In the genomic region with DNA sequence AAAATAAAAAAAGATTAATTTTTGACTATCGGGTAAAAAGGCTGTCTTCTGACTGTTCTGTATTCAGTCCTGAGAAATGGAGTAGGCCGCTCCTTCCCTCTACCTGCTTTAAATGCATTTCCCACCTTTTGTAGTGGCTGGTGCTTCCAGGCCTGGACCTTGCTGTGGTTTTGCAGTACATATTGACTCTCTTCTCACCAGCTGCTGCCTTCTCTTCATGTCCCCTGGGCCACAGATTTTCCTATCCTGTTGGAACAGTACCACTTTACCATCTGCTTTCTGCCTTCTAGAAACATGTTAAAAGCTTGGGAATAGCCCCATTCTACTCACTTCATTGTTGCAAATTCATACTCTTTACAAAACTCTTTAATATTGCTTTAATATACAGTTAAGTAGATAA, we compare ENCODE assay signal across 22 cellular contexts. TPM values are rescaled to one million over a fixed set of nuclear protein-coding genes. Genes with fewer than 3 reads are reported as not detected.
DNase-seq lines count a peak whose midpoint lies in the region; ATAC-seq and TF ChIP-seq lines count a peak whose summit lies in the region.
"Had no signal": no experiment of that assay in that cellular context is flagged by ENCODE, and none has a peak within 500 bp of the region (broad histone marks: within the 10 kb centered on the region; RNA-seq: fewer than 3 reads in every experiment).

No MANE protein-coding gene starts in this region.

- peak overlapping the region; percentile 28 for H2AFZ ChIP-seq in mammary epithelial cell (ENCODE audit: low read depth, low read length)

- H3K36me3 ChIP-seq in mammary epithelial cell (ENCODE audit: insufficient read depth, low read length) (no peaks in the 10 kb centered on the region), breast epithelium (no peaks in the 10 kb centered on the region)

- dilution Hi-C loops in mammary epithelial cell (cut with HindIII; ENCODE audit: low sequenced_read_pairs) = no loop called here

- in situ Hi-C loops in mammary epithelial cell (cut with MboI; ENCODE audit: low sequenced_read_pairs in 2 of 2) = loop anchor here in 1 of 2 donors (10.0 kb wide), 1 partner anchor 139 kb away; no protein-coding TSS in a partner anchor

- no peak overlapping the region for H3K4me2 ChIP-seq in mammary epithelial cell (ENCODE audit: insufficient read depth, low read depth, low read length)

- intact Hi-C loops in mammary epithelial cell (cut with micrococcal nuclease) = no loop called here
- intact Hi-C loops in breast epithelium (cut with DNase I; ENCODE audit: low total_unique reads) = no loop called here

- ATAC-seq in GM21447 (IDR thresholded peaks at IDR 0.05; ENCODE audit: unreplicated experiment) = no peak

- no peaks in the 10 kb centered on the region for H3K9me3 ChIP-seq in mammary epithelial cell (replicated peaks; ENCODE audit: insufficient read depth, low read length)
- H3K9me3 ChIP-seq in breast epithelium = no peaks in the 10 kb centered on the region

- no TSS peak for BruUV-seq in mammary epithelial cell (replicated peaks; lab: Mats Ljungman, UMichigan)

- H3K27me3 ChIP-seq in mammary epithelial cell (ENCODE audit: insufficient read depth, low read length) = no peaks in the 10 kb centered on the region
- H3K27me3 ChIP-seq in breast epithelium = no peaks in the 10 kb centered on the region

- H4K20me1 ChIP-seq in mammary epithelial cell (ENCODE audit: insufficient read depth, low read length) = no peaks in the 10 kb centered on the region

- WGBS in mammary epithelial cell (ENCODE audit: low coverage, missing lambda C conversion rate) = 100% methylated on average over 2 of the region's 2 CpGs

- TF ChIP-seq CTCF in mammary epithelial cell (conservative IDR thresholded peaks at IDR 0.05 in 1 of 2, IDR thresholded peaks at IDR 0.05 in 1 of 2; ENCODE audit: extremely low read depth in 1 of 2, insufficient read depth in 1 of 2, low read depth in 1 of 2, low read length in 2 of 2) (no peak), breast epithelium (IDR thresholded peaks at IDR 0.05) (no peak)

- no peak for DNase-seq in mammary epithelial cell
- DNase-seq in breast epithelium (ENCODE audit: low spot score in 2 of 2) = no peak
- DNase-seq in NCI-H1694 treated with DMSO at 0.1 percent for 48 hours (lab: John Stamatoyannopoulos, UW) = peak; percentile 96
- peak; percentile 82 for DNase-seq in NCI-H69 (lab: John Stamatoyannopoulos, UW)
- DNase-seq in DMS153 (lab: John Stamatoyannopoulos, UW) = no peak
- DNase-seq in stimulated activated CD4-positive, alpha-beta T cell treated with anti-CD3 and anti-CD28 coated beads, Interleukin-15, amount 100 ng/mL, for 24 hours = no peak
- DNase-seq: ACHN; AML-193; DMS79; Kasumi-1; MM.1S; NCI-H1092; NCI-H1436 treated with DMSO at 0.1 percent for 48 hours; NCI-H510A treated with DMSO at 0.1 percent for 48 hours; NK-92 treated with Interleukin-12 subunit alpha and Interleukin-12 subunit beta, amount 100 ng/mL, for 24 hours; OCI-M1; RPMI8226; T1000 had no signal

- no peaks in the 10 kb centered on the region for H3K79me2 ChIP-seq in mammary epithelial cell (ENCODE audit: insufficient read depth, low read length)

- TF ChIP-seq POLR2A in breast epithelium (IDR thresholded peaks at IDR 0.05) = no peak

- H3K9ac ChIP-seq in mammary epithelial cell (ENCODE audit: insufficient read depth, low read length) = no peak overlapping the region

- H3K27ac ChIP-seq in mammary epithelial cell (ENCODE audit: insufficient read depth, low read depth, low read length) (no peak overlapping the region), breast epithelium (no peak overlapping the region)
- H3K27ac ChIP-seq: C4-2B had no signal

- peaks cover 29% of the 10 kb centered on the region for H3K4me1 ChIP-seq in mammary epithelial cell (ENCODE audit: insufficient read depth, low read length)
- peaks cover 4 to 5% of the 10 kb centered on the region in 2 donors for H3K4me1 ChIP-seq in breast epithelium

- CTCF ChIA-PET in mammary epithelial cell (lab: Charles Lee; ENCODE audit: low non-redundant PET) = no interaction called here

- H3K4me3 ChIP-seq in mammary epithelial cell (replicated peaks in 1 of 3; ENCODE audit: insufficient read depth in 1 of 3, low read depth in 2 of 3, low read length in 3 of 3) (no peak overlapping the region), breast epithelium (no peak overlapping the region)

RNA-seq across cellular contexts. Expression of gene SEMA3C, which starts 17.1 kb away (rescaled TPM):
- 100 to 1,000 TPM; 312 to 708 TPM for total RNA-seq in mammary epithelial cell
- polyA plus RNA-seq in mammary epithelial cell = 140 TPM
- 473 TPM for polyA minus RNA-seq in mammary epithelial cell
- 100 to 1,000 TPM in 2 of 3 donors, 10 to 100 TPM in 1; 67.5 to 157 (median 108) TPM for total RNA-seq in breast epithelium
- total RNA-seq: T-helper 1 cell treated with Interleukin-12 subunit alpha and Interleukin-12 subunit beta and Interleukin-4 antibody, amounts not matched to agents 30 ng/mL and 1 ng/mL, for 36 hours had no signal
- polyA plus RNA-seq: IgD-negative memory B cell had no signal

Comparison
In these comparisons a context has a peak if more than half of its experiments do, and no peak if none do; other contexts are left out.
1. DNase-seq: peak in NCI-H1694 treated with DMSO at 0.1 percent for 48 hours (single experiment) and NCI-H69 (single experiment); none in mammary epithelial cell (single experiment), breast epithelium (0 of 2), DMS153 (single experiment) and stimulated activated CD4-positive, alpha-beta T cell treated with anti-CD3 and anti-CD28 coated beads, Interleukin-15, amount 100 ng/mL, for 24 hours (single experiment).